22 cellular contexts compared by ENCODE assay signal in the genomic region with DNA sequence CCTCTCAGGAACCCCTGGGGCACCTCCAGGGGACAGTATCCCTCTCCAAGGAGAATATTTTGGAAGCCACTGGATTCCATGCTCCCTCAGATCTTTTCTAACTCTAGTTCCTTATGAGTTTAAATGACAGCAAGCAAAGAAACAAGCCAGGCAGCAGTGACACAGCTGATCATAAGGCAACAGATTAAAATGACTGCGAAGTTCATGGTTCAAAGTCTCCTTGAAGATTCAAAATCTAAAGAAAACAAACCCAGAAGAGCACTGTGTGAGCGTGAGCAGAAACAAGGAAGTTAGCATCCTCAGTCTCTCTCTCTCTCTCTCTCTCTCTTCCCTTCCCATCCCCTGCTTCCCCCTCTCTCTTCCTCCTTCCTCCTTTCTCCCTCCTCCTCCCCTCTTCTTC.
DNase-seq lines count a peak whose midpoint lies in the region; ATAC-seq and TF ChIP-seq lines count a peak whose summit lies in the region.
"Had no signal": no experiment of that assay in that cellular context is flagged by ENCODE, and none has a peak within 500 bp of the region (broad histone marks: within the 10 kb centered on the region; RNA-seq: fewer than 3 reads in every experiment).

No MANE protein-coding gene starts in this region.

- peaks cover 2% of the 10 kb centered on the region for H3K9me3 Mint-ChIP-seq in nephron
- no peaks in the 10 kb centered on the region for H3K9me3 Mint-ChIP-seq in stimulated activated effector memory CD8-positive, alpha-beta T cell treated with anti-CD3 and anti-CD28 coated beads, Interleukin-12 subunit alpha, Interleukin-12 subunit beta, amount 100 ng/mL, for 72 hours
- H3K9me3 Mint-ChIP-seq: HFFc6 had no signal

- peak; percentile 0 for DNase-seq in SKM-1 treated with dmso at 0.1 percent for 144 hours (lab: John Stamatoyannopoulos, UW; ENCODE audit: unreplicated experiment)
- DNase-seq in SKM-1 (lab: John Stamatoyannopoulos, UW; ENCODE audit: unreplicated experiment) = no peak
- DNase-seq in esophagus muscularis mucosa (ENCODE audit: extremely low spot score) = peak; percentile 45
- no peak for DNase-seq in stimulated activated effector memory CD8-positive, alpha-beta T cell treated with anti-CD3 and anti-CD28 coated beads, Interleukin-12 subunit alpha, Interleukin-12 subunit beta, amount 100 ng/mL, for 72 hours (ENCODE audit: low spot score in 2 of 2)
- no peak for DNase-seq in omental fat pad (ENCODE audit: low spot score)
- DNase-seq in activated CD4-positive, alpha-beta T cell treated with anti-CD3 and anti-CD28 coated beads, Interleukin-2, amount 50 U/mL, for 4 hours = no peak
- no peak for DNase-seq in cortex of kidney (lab: John Stamatoyannopoulos, UW)
- DNase-seq: CD4-positive, CD25-positive, alpha-beta regulatory T cell; CD8-positive, alpha-beta T cell; DMS 273 treated with DMSO at 0.1 percent for 48 hours; DMS79; EL; GDM1; GM23248; HFFc6 had no signal

- no peaks in the 10 kb centered on the region for H3K27me3 Mint-ChIP-seq in nephron (ENCODE audit: low read depth)

- H3K36me3 Mint-ChIP-seq in nephron (ENCODE audit: low read depth) = no peaks in the 10 kb centered on the region
- no peaks in the 10 kb centered on the region for H3K36me3 Mint-ChIP-seq in stimulated activated effector memory CD8-positive, alpha-beta T cell treated with anti-CD3 and anti-CD28 coated beads, Interleukin-12 subunit alpha, Interleukin-12 subunit beta, amount 100 ng/mL, for 72 hours
- H3K36me3 Mint-ChIP-seq: CD4-positive, CD25-positive, alpha-beta regulatory T cell; CD8-positive, alpha-beta T cell had no signal

- no peaks in the 10 kb centered on the region for H3K36me3 ChIP-seq in esophagus muscularis mucosa
- H3K36me3 ChIP-seq: BLaER1, HAP-1 had no signal

- TF ChIP-seq CTCF in esophagus muscularis mucosa (IDR thresholded peaks at IDR 0.05) (no peak), nephron (IDR thresholded peaks at IDR 0.05; ENCODE audit: unreplicated experiment in 3 of 3) (no peak), omental fat pad (IDR thresholded peaks at IDR 0.05) (no peak)

- no peak for TF ChIP-seq POLR2A in esophagus muscularis mucosa (IDR thresholded peaks at IDR 0.05; ENCODE audit: low read depth)

- H3K27ac Mint-ChIP-seq in nephron = peak overlapping the region in 2 of 3 experiments; percentile 13 to 45
- no peak overlapping the region for H3K27ac Mint-ChIP-seq in stimulated activated effector memory CD8-positive, alpha-beta T cell treated with anti-CD3 and anti-CD28 coated beads, Interleukin-12 subunit alpha, Interleukin-12 subunit beta, amount 100 ng/mL, for 72 hours
- H3K27ac Mint-ChIP-seq: B cell; CD4-positive, CD25-positive, alpha-beta regulatory T cell; CD8-positive, alpha-beta T cell; HFFc6 had no signal

- no peak for ATAC-seq in stimulated activated effector memory CD8-positive, alpha-beta T cell treated with anti-CD3 and anti-CD28 coated beads, Interleukin-12 subunit alpha, Interleukin-12 subunit beta, amount 100 ng/mL, for 72 hours
- no peak for ATAC-seq in omental fat pad (ENCODE audit: low FRiP score)
- ATAC-seq: CD8-positive, alpha-beta T cell; GM12878 had no signal

- no peak overlapping the region for H3K27ac ChIP-seq in esophagus muscularis mucosa (replicated peaks in 1 of 4)
- H3K27ac ChIP-seq: 22Rv1, BLaER1, C4-2B, GM23248 had no signal

- no peaks in the 10 kb centered on the region for H3K4me1 ChIP-seq in esophagus muscularis mucosa
- H3K4me1 ChIP-seq: BLaER1, HAP-1 had no signal

- TF ChIP-seq EP300 in esophagus muscularis mucosa (IDR thresholded peaks at IDR 0.05) = no peak

- no peaks in the 10 kb centered on the region for H3K9me3 ChIP-seq in esophagus muscularis mucosa
- H3K9me3 ChIP-seq: BLaER1, HAP-1 had no signal

- intact Hi-C loops in esophagus muscularis mucosa (cut with DNase I) = no loop called here

- peaks cover 22% of the 10 kb centered on the region for H3K4me1 Mint-ChIP-seq in nephron
- H3K4me1 Mint-ChIP-seq in stimulated activated effector memory CD8-positive, alpha-beta T cell treated with anti-CD3 and anti-CD28 coated beads, Interleukin-12 subunit alpha, Interleukin-12 subunit beta, amount 100 ng/mL, for 72 hours = no peaks in the 10 kb centered on the region
- H3K4me1 Mint-ChIP-seq: CD4-positive, CD25-positive, alpha-beta regulatory T cell had no signal

- WGBS in esophagus muscularis mucosa = 76% methylated on average over 2 of the region's 2 CpGs

- no peak overlapping the region for H3K4me3 ChIP-seq in esophagus muscularis mucosa
- H3K4me3 ChIP-seq: BLaER1, GM12878, GM23248, HAP-1 had no signal

- H3K4me3 Mint-ChIP-seq in nephron = no peak overlapping the region
- H3K4me3 Mint-ChIP-seq in stimulated activated effector memory CD8-positive, alpha-beta T cell treated with anti-CD3 and anti-CD28 coated beads, Interleukin-12 subunit alpha, Interleukin-12 subunit beta, amount 100 ng/mL, for 72 hours = no peak overlapping the region
- H3K4me3 Mint-ChIP-seq: B cell; CD4-positive, CD25-positive, alpha-beta regulatory T cell; CD8-positive, alpha-beta T cell; HFFc6 had no signal

- no peaks in the 10 kb centered on the region for H3K27me3 ChIP-seq in esophagus muscularis mucosa
- H3K27me3 ChIP-seq: BLaER1 had no signal

Comparison
In these comparisons a context has a peak if more than half of its experiments do, and no peak if none do; other contexts are left out.
1. DNase-seq: peak in SKM-1 treated with dmso at 0.1 percent for 144 hours (single experiment) and esophagus muscularis mucosa (single experiment); none in SKM-1 (single experiment), stimulated activated effector memory CD8-positive, alpha-beta T cell treated with anti-CD3 and anti-CD28 coated beads, Interleukin-12 subunit alpha, Interleukin-12 subunit beta, amount 100 ng/mL, for 72 hours (0 of 2), omental fat pad (single experiment), activated CD4-positive, alpha-beta T cell treated with anti-CD3 and anti-CD28 coated beads, Interleukin-2, amount 50 U/mL, for 4 hours (0 of 2) and cortex of kidney (single experiment).